In genomic region chr2:233147136-233147828, GRCh38 we compare ENCODE assay signal across 27 cellular contexts.
"Had no signal": no experiment of that assay in that cellular context is flagged by ENCODE, and none has a peak within 500 bp of the region (broad histone marks: within the 10 kb centered on the region; RNA-seq: fewer than 3 reads in every experiment).

No MANE protein-coding gene starts in this region.

- H3K4me1 ChIP-seq: SJSA1 had no signal

- H3K36me3 ChIP-seq: SJSA1 had no signal

- H3K9me3 Mint-ChIP-seq: activated CD4-positive, alpha-beta memory T cell treated with anti-CD3 and anti-CD28 coated beads for 36 hours; central memory CD8-positive, alpha-beta T cell had no signal

- DNase-seq: activated CD4-positive, alpha-beta memory T cell treated with anti-CD3 and anti-CD28 coated beads for 36 hours; activated CD4-positive, alpha-beta T cell treated with anti-CD3 and anti-CD28 coated beads for 1 hour; activated CD4-positive, alpha-beta T cell treated with anti-CD3 and anti-CD28 coated beads, Interleukin-2, amount 10 ng/mL, durations not matched to agents 24 days and 14 days; activated CD8-positive, alpha-beta memory T cell treated with anti-CD3 and anti-CD28 coated beads for 24 hours; activated naive CD4-positive, alpha-beta T cell treated with anti-CD3 and anti-CD28 coated beads, Interleukin-2, amount 50 U/mL, for 16 hours; activated naive CD8-positive, alpha-beta T cell treated with anti-CD3 and anti-CD28 coated beads, Interleukin-2, amount 50 U/mL, for 24 hours; amniotic stem cell; Kasumi-1; KBM-7; NCI-H1048; NCI-H1417; NCI-H1930; NCI-H2171; NCI-H226; NCI-H526 treated with DMSO at 0.1 percent for 48 hours; NK-92 treated with Interleukin-12 subunit alpha and Interleukin-12 subunit beta, amount 100 ng/mL, for 24 hours; OCI-M1; SHP77; SW 1271; T-helper 9 cell had no signal

- H3K27me3 ChIP-seq: SJSA1 had no signal

- H3K4me3 ChIP-seq: SJSA1 had no signal

- ATAC-seq: activated naive CD8-positive, alpha-beta T cell treated with anti-CD3 and anti-CD28 coated beads, Interleukin-2, amount 50 U/mL, for 24 hours; Panc1; SK-N-SH treated with all-trans-retinoic acid at 6 μM for 48 hours; WTC11 had no signal

- H3K27ac ChIP-seq: RWPE1, SJSA1 had no signal

- H3K27me3 Mint-ChIP-seq: activated CD4-positive, alpha-beta memory T cell treated with anti-CD3 and anti-CD28 coated beads for 36 hours; activated CD4-positive, alpha-beta T cell treated with anti-CD3 and anti-CD28 coated beads, Interleukin-2, amount 10 ng/mL, durations not matched to agents 24 days and 14 days; activated naive CD8-positive, alpha-beta T cell treated with anti-CD3 and anti-CD28 coated beads, Interleukin-2, amount 50 U/mL, for 24 hours; central memory CD8-positive, alpha-beta T cell had no signal

- H3K27ac Mint-ChIP-seq: activated CD4-positive, alpha-beta memory T cell treated with anti-CD3 and anti-CD28 coated beads for 36 hours; activated CD4-positive, alpha-beta T cell treated with anti-CD3 and anti-CD28 coated beads, Interleukin-2, amount 10 ng/mL, durations not matched to agents 24 days and 14 days; activated naive CD8-positive, alpha-beta T cell treated with anti-CD3 and anti-CD28 coated beads, Interleukin-2, amount 50 U/mL, for 24 hours had no signal

- H3K4me3 Mint-ChIP-seq: activated CD4-positive, alpha-beta memory T cell treated with anti-CD3 and anti-CD28 coated beads for 36 hours; activated CD4-positive, alpha-beta T cell treated with anti-CD3 and anti-CD28 coated beads, Interleukin-2, amount 10 ng/mL, durations not matched to agents 24 days and 14 days; activated naive CD8-positive, alpha-beta T cell treated with anti-CD3 and anti-CD28 coated beads, Interleukin-2, amount 50 U/mL, for 24 hours; brain; central memory CD8-positive, alpha-beta T cell; WTC11 had no signal

- H3K36me3 Mint-ChIP-seq: brain had no signal
